In genomic region chr12:85920324-85920947, GRCh38 we compare ENCODE assay signal across 8 cellular contexts. TPM values are rescaled to one million over a fixed set of nuclear protein-coding genes. Genes with fewer than 3 reads are reported as not detected.
A peak's percentile ranks its signal among the peaks of the same experiment; 100 is the strongest.
DNase-seq lines count a peak whose midpoint lies in the region; ATAC-seq and TF ChIP-seq lines count a peak whose summit lies in the region.

No MANE protein-coding gene starts in this region.

- WGBS in SK-N-SH (ENCODE audit: low lambda C conversion rate): 3% methylated on average over 3 of the region's 3 CpGs

- H4K20me1 ChIP-seq in MM.1S (ENCODE audit: insufficient read depth, low read length) (no peaks in the 10 kb centered on the region), SK-N-SH (ENCODE audit: insufficient read depth) (no peaks in the 10 kb centered on the region)

- H3F3A ChIP-seq in MM.1S (ENCODE audit: insufficient read depth, low read length) (no peaks in the 10 kb centered on the region), SK-N-SH (replicated peaks; ENCODE audit: insufficient read depth) (no peaks in the 10 kb centered on the region)

- ATAC-seq in GM21786 (IDR thresholded peaks at IDR 0.05; ENCODE audit: unreplicated experiment): peak; percentile 65
- no peak for ATAC-seq in GM19397 (IDR thresholded peaks at IDR 0.05; ENCODE audit: unreplicated experiment)

- H3K27me3 ChIP-seq in MM.1S (replicated peaks; ENCODE audit: insufficient read depth, low read length) (no peaks in the 10 kb centered on the region), SK-N-SH (ENCODE audit: insufficient read depth) (no peaks in the 10 kb centered on the region)

- H3K36me3 ChIP-seq in MM.1S (replicated peaks; ENCODE audit: insufficient read depth, low read length): no peaks in the 10 kb centered on the region
- no peaks in the 10 kb centered on the region for H3K36me3 ChIP-seq in SK-N-SH (replicated peaks in 1 of 2; ENCODE audit: control insufficient read depth in 1 of 2, insufficient read depth in 2 of 2, low read length in 1 of 2)

- intact Hi-C loops in cardiac septum (cut with DNase I): loop anchor here (5.0 kb wide), 1 partner anchor 453 kb away; no protein-coding TSS in a partner anchor

- POLR2A ChIA-PET in SK-N-SH (lab: Yijun Ruan, JAX): no interaction called here

- H3K27ac ChIP-seq in MM.1S (ENCODE audit: low read length) (no peak overlapping the region), SK-N-SH (ENCODE audit: low read depth in 2 of 2, low read length in 1 of 2) (no peak overlapping the region)

- CTCF ChIA-PET in SK-N-SH (lab: Yijun Ruan, JAX): interaction anchor here (0.5 to 3.6 kb wide), 39 partner anchors 9 to 1928 kb away, joined by 3 to 19 read pairs (median 4); partner anchors contain the start of gene NTS

- H3K9me3 Mint-ChIP-seq in glutamatergic neuron (ENCODE audit: unreplicated experiment): no peaks in the 10 kb centered on the region
- no peaks in the 10 kb centered on the region for H3K9me3 Mint-ChIP-seq in type B pancreatic cell

- DNase-seq in EL: peak; percentile 9
- peak; percentile 66 for DNase-seq in MM.1S
- peak; percentile 32 for DNase-seq in SK-N-SH
- DNase-seq in glutamatergic neuron: no peak
- DNase-seq in type B pancreatic cell (ENCODE audit: extremely low spot score, unreplicated experiment): no peak
- DNase-seq in cardiac septum (ENCODE audit: low spot score): no peak

- no peak for TF ChIP-seq EP300 in SK-N-SH (IDR thresholded peaks at IDR 0.05; ENCODE audit: borderline replicate concordance in 1 of 2, low read depth in 1 of 2, low read length in 1 of 2)

- H3K4me3 Mint-ChIP-seq in glutamatergic neuron (ENCODE audit: unreplicated experiment) (no peak overlapping the region), type B pancreatic cell (no peak overlapping the region)

- H3K36me3 Mint-ChIP-seq in glutamatergic neuron (ENCODE audit: unreplicated experiment): no peaks in the 10 kb centered on the region
- H3K36me3 Mint-ChIP-seq in type B pancreatic cell: no peaks in the 10 kb centered on the region

- H3K4me3 ChIP-seq in MM.1S (ENCODE audit: low read length) (no peak overlapping the region), SK-N-SH (ENCODE audit: low read depth in 2 of 2, low read length in 1 of 2) (no peak overlapping the region; a peak in 1 of 4 replicates)

- H3K9me2 ChIP-seq in MM.1S (replicated peaks; ENCODE audit: insufficient read depth, low read length): no peaks in the 10 kb centered on the region
- no peaks in the 10 kb centered on the region for H3K9me2 ChIP-seq in SK-N-SH

- H2AFZ ChIP-seq in MM.1S (ENCODE audit: low read length) (no peak overlapping the region; the same call in 1 of the 2 replicates), SK-N-SH (ENCODE audit: low read depth) (no peak overlapping the region; the same call in 1 of the 2 replicates)

- no peaks in the 10 kb centered on the region for H3K79me2 ChIP-seq in MM.1S (ENCODE audit: low read length)
- H3K79me2 ChIP-seq in SK-N-SH (ENCODE audit: insufficient read depth): no peaks in the 10 kb centered on the region

- H3K9ac ChIP-seq in MM.1S (ENCODE audit: low read length) (no peak overlapping the region), SK-N-SH (no peak overlapping the region)

- H3K9me3 ChIP-seq in MM.1S (replicated peaks; ENCODE audit: insufficient read depth, low read length) (no peaks in the 10 kb centered on the region), SK-N-SH (no peaks in the 10 kb centered on the region)

- peak; percentile 55 for TF ChIP-seq CTCF in MM.1S (IDR thresholded peaks at IDR 0.05; ENCODE audit: low read length)
- peak; percentile 75 for TF ChIP-seq CTCF in SK-N-SH (IDR thresholded peaks at IDR 0.05)
- TF ChIP-seq CTCF in glutamatergic neuron (IDR thresholded peaks at IDR 0.05; ENCODE audit: partially characterized antibody, unreplicated experiment): peak; percentile 93
- TF ChIP-seq CTCF in type B pancreatic cell (conservative IDR thresholded peaks at IDR 0.05): peak; percentile 89

- TF ChIP-seq RAD21 in SK-N-SH (IDR thresholded peaks at IDR 0.05; ENCODE audit: low read length): peak; percentile 68

- H3K4me2 ChIP-seq in MM.1S (ENCODE audit: low read depth, low read length) (peak overlapping the region; percentile 46; the same call in 1 of the 2 replicates), SK-N-SH (no peak overlapping the region)

- H3K4me1 Mint-ChIP-seq in glutamatergic neuron (ENCODE audit: low read depth, unreplicated experiment) (no peaks in the 10 kb centered on the region), type B pancreatic cell (ENCODE audit: unreplicated experiment) (no peaks in the 10 kb centered on the region)

- H3K27me3 Mint-ChIP-seq in glutamatergic neuron (ENCODE audit: unreplicated experiment) (no peaks in the 10 kb centered on the region), type B pancreatic cell (no peaks in the 10 kb centered on the region)

- H3K27ac Mint-ChIP-seq in glutamatergic neuron (ENCODE audit: unreplicated experiment) (no peak overlapping the region), type B pancreatic cell (no peak overlapping the region)

- H3K4me1 ChIP-seq in MM.1S (ENCODE audit: low read length): no peaks in the 10 kb centered on the region
- no peaks in the 10 kb centered on the region for H3K4me1 ChIP-seq in SK-N-SH (ENCODE audit: control insufficient read depth in 1 of 2, insufficient read depth in 2 of 2, low read depth in 1 of 2, low read length in 1 of 2)

TF ChIP-seq in SK-N-SH, 30 proteins besides CTCF, POLR2A, EP300 and RAD21:
- TF ChIP-seq MXI1 (IDR thresholded peaks at IDR 0.05; ENCODE audit: low read depth, low read length): no peak
- TF ChIP-seq, protein P1, sequence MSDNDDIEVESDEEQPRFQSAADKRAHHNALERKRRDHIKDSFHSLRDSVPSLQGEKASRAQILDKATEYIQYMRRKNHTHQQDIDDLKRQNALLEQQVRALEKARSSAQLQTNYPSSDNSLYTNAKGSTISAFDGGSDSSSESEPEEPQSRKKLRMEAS (IDR thresholded peaks at IDR 0.05; ENCODE audit: low read depth): no peak
- no peak for TF ChIP-seq TCF12 (IDR thresholded peaks at IDR 0.05)
- peak; percentile 42 for TF ChIP-seq SMC3 (IDR thresholded peaks at IDR 0.05; ENCODE audit: low read depth, low read length)
- no peak for TF ChIP-seq FOSL2 (IDR thresholded peaks at IDR 0.05; ENCODE audit: borderline replicate concordance, low read depth)
TF ChIP-seq in SK-N-SH: peak in this region for 1.

RNA-seq across cellular contexts. Expression of gene NTS, which starts 46.3 kb away (rescaled TPM):
- polyA plus RNA-seq in SK-N-SH (2012; rRNA removed): 31.2 and 46.5 TPM in 2 replicates
- polyA plus RNA-seq in SK-N-SH (2012; cell fraction: cytosol; rRNA removed): 60.5 and 75.3 TPM in 2 replicates
- polyA plus RNA-seq in SK-N-SH (2012; cell fraction: nucleus; rRNA removed): 4.6 and 9.2 TPM in 2 replicates
- total RNA-seq in glutamatergic neuron (ENCODE audit: unreplicated experiment) (2.3 TPM), type B pancreatic cell (ENCODE audit: low replicate concordance) (75.7 and 117 TPM in 2 replicates), cardiac septum (not detected)

Comparison
In these comparisons a context has a peak if more than half of its experiments do, and no peak if none do; other contexts are left out.
1. DNase-seq: peak in EL (single experiment), MM.1S (single experiment) and SK-N-SH (single experiment); none in glutamatergic neuron (single experiment), type B pancreatic cell (single experiment) and cardiac septum (single experiment).
2. RNA of gene NTS, which starts 46.3 kb away (total RNA-seq): 75.7 to 117 TPM in type B pancreatic cell; 2.3 TPM in glutamatergic neuron (single experiment) and not detected in cardiac septum (single experiment); every median in the first group is over 10 times any median in the second.
3. Peak in every context shown above with its lines, with median percentiles within 50 percentile points of each other: CTCF ChIP-seq.